In genomic region chr12:121917950-121918678, GRCh38 we compare ENCODE assay signal across 8 cellular contexts. TPM values are rescaled to one million over a fixed set of nuclear protein-coding genes. Genes with fewer than 3 reads are reported as not detected.
DNase-seq lines count a peak whose midpoint lies in the region; ATAC-seq lines count a peak whose summit lies in the region.

Gene CFAP251 (plus strand): TSS chr12:121918592. CDS start chr12:121921306, 2,714 bp downstream.

- H3K36me3 ChIP-seq in Karpas-422 (ENCODE audit: insufficient read depth, low read length): peaks cover 6% of the 10 kb centered on the region; the same call in 1 of the 2 replicates

- no peaks in the 10 kb centered on the region for H3K9me3 Mint-ChIP-seq in activated naive CD8-positive, alpha-beta T cell treated with anti-CD3 and anti-CD28 coated beads, Interleukin-2, amount 50 U/mL, for 24 hours

- no peaks in the 10 kb centered on the region for H3K9me2 ChIP-seq in Karpas-422 (replicated peaks; ENCODE audit: insufficient read depth, low read length)

- H4K20me1 ChIP-seq in Karpas-422 (ENCODE audit: insufficient read depth, low read depth, low read length): no peaks in the 10 kb centered on the region

- ATAC-seq in GM21423 (IDR thresholded peaks at IDR 0.05; ENCODE audit: unreplicated experiment) (peak; percentile 91), left ventricle myocardium superior (peak; percentile 95)
- peak; percentile 98 for ATAC-seq in activated naive CD8-positive, alpha-beta T cell treated with anti-CD3 and anti-CD28 coated beads, Interleukin-2, amount 50 U/mL, for 24 hours

- H3K4me2 ChIP-seq in Karpas-422 (ENCODE audit: low read depth, low read length, poor library complexity, severe bottlenecking): peak within 1 kb of the TSS; percentile 85

- peaks cover 56% of the 10 kb centered on the region for H3K4me1 ChIP-seq in Karpas-422 (ENCODE audit: low read length)

- DNase-seq in D341Med (ENCODE audit: low spot score) (peak; percentile 99), Karpas-422 (peak; percentile 99), SKM-1 treated with dmso at 0.1 percent for 144 hours (lab: John Stamatoyannopoulos, UW; ENCODE audit: unreplicated experiment) (peak; percentile 74), left ventricle myocardium superior (peak; percentile 98), pulmonary artery endothelial cell (ENCODE audit: low read depth, low spot score) (peak; percentile 49), ureter (ENCODE audit: low spot score) (peak; percentile 95)
- DNase-seq in activated naive CD8-positive, alpha-beta T cell treated with anti-CD3 and anti-CD28 coated beads, Interleukin-2, amount 50 U/mL, for 24 hours: peak; percentile 96

- peaks cover 21% of the 10 kb centered on the region for H3K36me3 Mint-ChIP-seq in activated naive CD8-positive, alpha-beta T cell treated with anti-CD3 and anti-CD28 coated beads, Interleukin-2, amount 50 U/mL, for 24 hours (ENCODE audit: low read depth)

- H2AFZ ChIP-seq in Karpas-422 (ENCODE audit: low read length): no peak within 1 kb of the TSS

- intact Hi-C loops in left ventricle myocardium superior (cut with micrococcal nuclease): no loop called here

- H3K9ac ChIP-seq in Karpas-422 (ENCODE audit: low read length): peak within 1 kb of the TSS; percentile 82

- H3K27me3 ChIP-seq in Karpas-422 (ENCODE audit: low read length): no peaks in the 10 kb centered on the region

- no peaks in the 10 kb centered on the region for H3K27me3 Mint-ChIP-seq in activated naive CD8-positive, alpha-beta T cell treated with anti-CD3 and anti-CD28 coated beads, Interleukin-2, amount 50 U/mL, for 24 hours

- H3K4me3 ChIP-seq in Karpas-422 (ENCODE audit: low read length): peak within 1 kb of the TSS; percentile 69

- H3K4me1 Mint-ChIP-seq in activated naive CD8-positive, alpha-beta T cell treated with anti-CD3 and anti-CD28 coated beads, Interleukin-2, amount 50 U/mL, for 24 hours: peaks cover 16% of the 10 kb centered on the region

- H3K79me2 ChIP-seq in Karpas-422 (ENCODE audit: low read length): peaks cover 11% of the 10 kb centered on the region

- peak within 1 kb of the TSS; percentile 95 for H3K27ac Mint-ChIP-seq in activated naive CD8-positive, alpha-beta T cell treated with anti-CD3 and anti-CD28 coated beads, Interleukin-2, amount 50 U/mL, for 24 hours

- H3K4me3 Mint-ChIP-seq in activated naive CD8-positive, alpha-beta T cell treated with anti-CD3 and anti-CD28 coated beads, Interleukin-2, amount 50 U/mL, for 24 hours: peak within 1 kb of the TSS; percentile 76

- peak within 1 kb of the TSS; percentile 97 for H3K27ac ChIP-seq in Karpas-422 (ENCODE audit: low read length)

- H3K9me3 ChIP-seq in Karpas-422 (ENCODE audit: low read length): no peaks in the 10 kb centered on the region

RNA-seq across cellular contexts. Expression of gene CFAP251, which starts in this region (rescaled TPM):
- 17.9 and 30.3 TPM in 2 replicates for total RNA-seq in Karpas-422 (2014; rRNA removed; shearing (Covaris generic); ENCODE audit: low replicate concordance)
- total RNA-seq in left ventricle myocardium superior (0.92 TPM), pulmonary artery endothelial cell (1.7 and 5.5 TPM in 2 replicates), ureter (3.9 TPM)

Comparison
In these comparisons a context has a peak if more than half of its experiments do, and no peak if none do; other contexts are left out.
1. Peak in every context shown above with its lines: DNase-seq, ATAC-seq, H3K4me3 ChIP-seq and H3K27ac ChIP-seq.
2. Peak in DNase-seq and ATAC-seq in left ventricle myocardium superior; RNA of the gene not detected or under 1 TPM.
3. DNase-seq: peak in every context shown above with its lines; median percentile 99 in D341Med; 99 in Karpas-422; 98 in left ventricle myocardium superior; 96 in activated naive CD8-positive, alpha-beta T cell treated with anti-CD3 and anti-CD28 coated beads, Interleukin-2, amount 50 U/mL, for 24 hours; 95 in ureter; 74 in SKM-1 treated with dmso at 0.1 percent for 144 hours; 49 in pulmonary artery endothelial cell.